ENCODE assay signal across 27 cellular contexts in the genomic region with DNA sequence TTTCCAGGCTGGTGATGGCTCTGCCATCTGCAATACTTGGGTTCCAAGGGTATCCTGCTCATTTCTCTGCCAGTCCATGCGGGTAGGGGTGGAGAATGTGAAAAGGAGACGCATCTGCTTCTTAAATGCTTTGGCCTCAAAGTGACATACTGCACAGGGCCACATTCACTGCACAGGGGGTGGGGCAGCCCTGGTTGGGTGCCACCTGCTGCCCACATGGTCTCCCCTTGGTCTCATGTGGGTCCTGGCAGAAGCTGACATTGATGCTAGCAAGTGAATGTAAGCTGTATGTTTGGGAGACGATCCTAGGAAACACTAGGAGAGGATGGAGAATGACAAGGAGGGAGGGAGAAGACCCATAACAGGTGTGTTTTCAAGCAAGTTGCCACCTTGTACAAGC.
"Had no signal": no experiment of that assay in that cellular context is flagged by ENCODE, and none has a peak within 500 bp of the region (broad histone marks: within the 10 kb centered on the region; RNA-seq: fewer than 3 reads in every experiment).

No MANE protein-coding gene starts in this region.

- H3K9ac ChIP-seq: KMS-11 had no signal

- H3K4me3 ChIP-seq: ascending aorta, colonic mucosa, SK-N-MC had no signal

- H3K4me1 ChIP-seq: ascending aorta, colonic mucosa had no signal

- H3K4me2 ChIP-seq: KMS-11 had no signal

- ATAC-seq: activated naive CD4-positive, alpha-beta T cell treated with anti-CD3 and anti-CD28 coated beads, Interleukin-2, amount 50 U/mL, for 72 hours; activated naive CD8-positive, alpha-beta T cell treated with anti-CD3 and anti-CD28 coated beads, Interleukin-2, amount 50 U/mL, for 24 hours; activated T-cell treated with anti-CD3 and anti-CD28 coated beads, Interleukin-2, amount 50 U/mL, for 4 hours; Panc1; Right ventricle myocardium inferior; T-cell had no signal

- H3K36me3 ChIP-seq: ascending aorta, colonic mucosa had no signal

- H3K9me3 ChIP-seq: ascending aorta, colonic mucosa had no signal

- H3K27ac ChIP-seq: ascending aorta, colonic mucosa, KMS-11, SK-N-MC had no signal

- H3K27me3 ChIP-seq: ascending aorta, colonic mucosa had no signal

- DNase-seq: activated CD4-positive, alpha-beta memory T cell treated with anti-CD3 and anti-CD28 coated beads for 36 hours; activated CD4-positive, alpha-beta T cell treated with anti-CD3 and anti-CD28 coated beads, Interleukin-2, amount 10 ng/mL, durations not matched to agents 7 days and 5 days; activated CD4-positive, CD25-positive, alpha-beta regulatory T cell; activated CD8-positive, alpha-beta memory T cell treated with anti-CD3 and anti-CD28 coated beads for 24 hours; activated naive CD8-positive, alpha-beta T cell treated with anti-CD3 and anti-CD28 coated beads, Interleukin-2, amount 50 U/mL, for 24 hours; activated T-cell treated with anti-CD3 and anti-CD28 coated beads, Interleukin-2, amount 50 U/mL, for 4 hours; amniotic stem cell; cerebellar nuclear complex; colonic mucosa; MV-4-11; NCI-H1092 treated with DMSO at 0.1 percent for 48 hours; NCI-H1417 treated with DMSO at 0.1 percent for 48 hours; NCI-H1694 treated with DMSO at 0.1 percent for 48 hours; NCI-H2029 treated with DMSO at 0.1 percent for 48 hours; NCI-H526 treated with DMSO at 0.1 percent for 48 hours; NK-92 treated with Interleukin-12 subunit alpha and Interleukin-12 subunit beta, amount 100 ng/mL, for 24 hours; OCI-M1; RPMI8226; T-cell; T-helper 2 cell; T1000 had no signal
